Comparison of ENCODE assay signal across 1 cellular context in the genomic region with DNA sequence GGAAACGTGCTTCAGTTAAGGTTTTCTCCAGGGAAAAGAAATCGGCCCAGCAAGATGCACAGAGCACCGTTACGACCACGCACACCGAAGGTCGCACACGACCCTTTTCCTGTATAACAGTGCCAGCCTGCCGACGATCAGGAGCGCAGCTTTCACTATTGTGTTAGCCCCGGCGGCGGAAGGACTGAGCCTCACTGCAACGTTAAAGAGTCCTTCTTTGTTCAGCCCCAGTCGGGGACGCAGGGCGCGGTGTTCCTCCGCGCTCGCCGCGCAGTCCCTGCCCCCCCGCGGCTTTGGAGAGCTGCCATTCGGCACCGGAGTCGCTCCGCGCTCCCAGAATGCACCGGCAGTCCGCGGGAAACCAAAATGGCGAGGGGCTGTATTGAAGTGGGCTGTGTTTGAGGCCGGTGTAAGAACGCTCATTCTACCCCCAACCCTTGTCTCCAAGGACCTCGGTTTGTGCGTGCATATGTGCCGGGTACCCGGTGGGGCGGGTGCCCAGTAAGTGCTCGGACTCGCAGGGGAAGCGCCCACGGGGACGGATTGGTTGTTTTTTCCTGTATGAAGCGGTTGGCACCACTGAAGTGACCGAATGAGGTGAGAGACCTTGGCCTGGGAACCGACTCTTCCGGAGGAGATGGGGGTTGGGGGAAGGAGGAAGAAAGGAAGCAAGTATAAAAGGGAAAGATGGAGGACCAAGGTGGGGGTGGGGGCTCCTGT.
TF ChIP-seq lines count a peak whose summit lies in the region.

A gene (plus strand): TSS at position 349 of the 720 bp plus-strand sequence. CDS start 244 bp downstream, at position 593.

TF ChIP-seq in H1, 55 proteins besides CTCF, POLR2A, EP300 and RAD21 (continues in another document):
- TF ChIP-seq MAFK (IDR thresholded peaks at IDR 0.05; ENCODE audit: low read depth, low read length) = no peak; the same call in 1 of the 2 replicates
- TF ChIP-seq, protein P1, sequence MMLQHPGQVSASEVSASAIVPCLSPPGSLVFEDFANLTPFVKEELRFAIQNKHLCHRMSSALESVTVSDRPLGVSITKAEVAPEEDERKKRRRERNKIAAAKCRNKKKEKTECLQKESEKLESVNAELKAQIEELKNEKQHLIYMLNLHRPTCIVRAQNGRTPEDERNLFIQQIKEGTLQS (IDR thresholded peaks at IDR 0.05; ENCODE audit: insufficient read depth, low read depth, low read length) = no peak
- TF ChIP-seq SP4 (IDR thresholded peaks at IDR 0.05; ENCODE audit: low read length) = peak; percentile 90; the same call in 1 of the 2 replicates
- peak; percentile 78 to 93; a peak in 3 of 4 replicates for TF ChIP-seq SIN3A (conservative IDR thresholded peaks at IDR 0.05 in 1 of 2, IDR thresholded peaks at IDR 0.05 in 1 of 2; ENCODE audit: low read depth in 1 of 2, low read length in 2 of 2)
- TF ChIP-seq RNF2 (IDR thresholded peaks at IDR 0.05; ENCODE audit: borderline replicate concordance, low read depth, low read length, missing control alignments, poor library complexity, severe bottlenecking) = no peak
- no peak for TF ChIP-seq CBX8 (IDR thresholded peaks at IDR 0.05; ENCODE audit: borderline replicate concordance, low read depth, low read length)
- TF ChIP-seq RFX5 (IDR thresholded peaks at IDR 0.05; ENCODE audit: borderline replicate concordance, low read depth, low read length) = no peak; the same call in 1 of the 2 replicates
- peak; percentile 42; the same call in 1 of the 2 replicates for TF ChIP-seq POU5F1 (IDR thresholded peaks at IDR 0.05; ENCODE audit: low read depth, low read length)
- peak; percentile 41 for TF ChIP-seq SAP30 (IDR thresholded peaks at IDR 0.05; ENCODE audit: insufficient read depth, insufficient replicate concordance, low read length)
- no peak for TF ChIP-seq SIRT6 (IDR thresholded peaks at IDR 0.05; ENCODE audit: low read length)
- peak; percentile 98 for TF ChIP-seq TBP (IDR thresholded peaks at IDR 0.05; ENCODE audit: low read depth, low read length)
- peak; percentile 52; the same call in 1 of the 2 replicates for TF ChIP-seq SRF (IDR thresholded peaks at IDR 0.05; ENCODE audit: low read depth, low read length)
- peak; percentile 89; the same call in 1 of the 2 replicates for TF ChIP-seq GTF2F1 (IDR thresholded peaks at IDR 0.05; ENCODE audit: borderline replicate concordance, low read depth, low read length)
- TF ChIP-seq PHF8 (conservative IDR thresholded peaks at IDR 0.05; ENCODE audit: low read depth, low read length) = peak; percentile 89
- TF ChIP-seq, protein P2, sequence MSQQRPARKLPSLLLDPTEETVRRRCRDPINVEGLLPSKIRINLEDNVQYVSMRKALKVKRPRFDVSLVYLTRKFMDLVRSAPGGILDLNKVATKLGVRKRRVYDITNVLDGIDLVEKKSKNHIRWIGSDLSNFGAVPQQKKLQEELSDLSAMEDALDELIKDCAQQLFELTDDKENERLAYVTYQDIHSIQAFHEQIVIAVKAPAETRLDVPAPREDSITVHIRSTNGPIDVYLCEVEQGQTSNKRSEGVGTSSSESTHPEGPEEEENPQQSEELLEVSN (IDR thresholded peaks at IDR 0.05) = peak; percentile 52; the same call in 1 of the 2 replicates
- no peak for TF ChIP-seq BCL11A (IDR thresholded peaks at IDR 0.05; ENCODE audit: low read depth in 2 of 2, low read length in 2 of 2)
- TF ChIP-seq TAF7 (optimal IDR thresholded peaks at IDR 0.05; ENCODE audit: borderline replicate concordance, low read depth, low read length) = peak; percentile 97
- TF ChIP-seq, protein P3, sequence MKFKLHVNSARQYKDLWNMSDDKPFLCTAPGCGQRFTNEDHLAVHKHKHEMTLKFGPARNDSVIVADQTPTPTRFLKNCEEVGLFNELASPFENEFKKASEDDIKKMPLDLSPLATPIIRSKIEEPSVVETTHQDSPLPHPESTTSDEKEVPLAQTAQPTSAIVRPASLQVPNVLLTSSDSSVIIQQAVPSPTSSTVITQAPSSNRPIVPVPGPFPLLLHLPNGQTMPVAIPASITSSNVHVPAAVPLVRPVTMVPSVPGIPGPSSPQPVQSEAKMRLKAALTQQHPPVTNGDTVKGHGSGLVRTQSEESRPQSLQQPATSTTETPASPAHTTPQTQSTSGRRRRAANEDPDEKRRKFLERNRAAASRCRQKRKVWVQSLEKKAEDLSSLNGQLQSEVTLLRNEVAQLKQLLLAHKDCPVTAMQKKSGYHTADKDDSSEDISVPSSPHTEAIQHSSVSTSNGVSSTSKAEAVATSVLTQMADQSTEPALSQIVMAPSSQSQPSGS (IDR thresholded peaks at IDR 0.05; ENCODE audit: low read length) = peak; percentile 96
- TF ChIP-seq BACH1 (IDR thresholded peaks at IDR 0.05; ENCODE audit: low read length) = no peak; the same call in 1 of the 2 replicates
- 0 out of 2 replicates have a peak, but pooled peaks have one; percentile 79 for TF ChIP-seq TCF12 (IDR thresholded peaks at IDR 0.05; ENCODE audit: low read depth, low read length)
- TF ChIP-seq SP2 (IDR thresholded peaks at IDR 0.05; ENCODE audit: low read length) = no peak
- peak; percentile 93 for TF ChIP-seq CTBP2 (IDR thresholded peaks at IDR 0.05; ENCODE audit: borderline replicate concordance, insufficient read depth, insufficient read length, low read length)
- no peak for TF ChIP-seq EZH2 (IDR thresholded peaks at IDR 0.05; ENCODE audit: low read depth, low read length, severe bottlenecking)
- TF ChIP-seq HDAC2 (IDR thresholded peaks at IDR 0.05; ENCODE audit: borderline replicate concordance in 1 of 2, low read depth in 2 of 2, low read length in 2 of 2) = peak; percentile 75 to 91; a peak in 2 of 4 replicates
- 0 out of 2 replicates have a peak, but pooled peaks have one; percentile 68 for TF ChIP-seq RXRA (IDR thresholded peaks at IDR 0.05; ENCODE audit: insufficient read depth, low read depth, low read length)
- peak; percentile 80 for TF ChIP-seq KDM5A (IDR thresholded peaks at IDR 0.05; ENCODE audit: low read length)
- TF ChIP-seq POLR2AphosphoS5 (IDR thresholded peaks at IDR 0.05; ENCODE audit: low read depth, low read length) = peak; percentile 99
- peak; percentile 52; the same call in 1 of the 2 replicates for TF ChIP-seq KDM1A (IDR thresholded peaks at IDR 0.05; ENCODE audit: borderline replicate concordance, low read length)
- TF ChIP-seq SUZ12 (IDR thresholded peaks at IDR 0.05; ENCODE audit: low read length) = no peak
- peak; percentile 100 for TF ChIP-seq TAF1 (IDR thresholded peaks at IDR 0.05; ENCODE audit: low read depth, low read length)
- no peak for TF ChIP-seq JUN (IDR thresholded peaks at IDR 0.05; ENCODE audit: low read depth, low read length)
- TF ChIP-seq YY1 (IDR thresholded peaks at IDR 0.05; ENCODE audit: low read depth, low read length) = peak; percentile 98
- no peak for TF ChIP-seq KDM4A (IDR thresholded peaks at IDR 0.05; ENCODE audit: low read depth, low read length, severe bottlenecking)
- TF ChIP-seq, protein P4, sequence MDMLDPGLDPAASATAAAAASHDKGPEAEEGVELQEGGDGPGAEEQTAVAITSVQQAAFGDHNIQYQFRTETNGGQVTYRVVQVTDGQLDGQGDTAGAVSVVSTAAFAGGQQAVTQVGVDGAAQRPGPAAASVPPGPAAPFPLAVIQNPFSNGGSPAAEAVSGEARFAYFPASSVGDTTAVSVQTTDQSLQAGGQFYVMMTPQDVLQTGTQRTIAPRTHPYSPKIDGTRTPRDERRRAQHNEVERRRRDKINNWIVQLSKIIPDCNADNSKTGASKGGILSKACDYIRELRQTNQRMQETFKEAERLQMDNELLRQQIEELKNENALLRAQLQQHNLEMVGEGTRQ (IDR thresholded peaks at IDR 0.05; ENCODE audit: low read length) = no peak
- peak; percentile 72 for TF ChIP-seq JUND (IDR thresholded peaks at IDR 0.05; ENCODE audit: low read length)
- peak; percentile 85 for TF ChIP-seq TEAD4 (IDR thresholded peaks at IDR 0.05; ENCODE audit: low read depth, low read length)
- TF ChIP-seq CREB1 (IDR thresholded peaks at IDR 0.05) = peak; percentile 91
- TF ChIP-seq SP1 (IDR thresholded peaks at IDR 0.05; ENCODE audit: low read depth, low read length) = peak; percentile 88
- no peak for TF ChIP-seq ZNF274 (IDR thresholded peaks at IDR 0.05; ENCODE audit: borderline replicate concordance, extremely low read depth, low read length)
- TF ChIP-seq FOSL1 (IDR thresholded peaks at IDR 0.05; ENCODE audit: insufficient read depth, low read depth, low read length) = 0 out of 2 replicates have a peak, but pooled peaks have one; percentile 4
- no peak for TF ChIP-seq NANOG (IDR thresholded peaks at IDR 0.05; ENCODE audit: insufficient read depth, low read depth, low read length, poor library complexity, severe bottlenecking)
- TF ChIP-seq NRF1 (IDR thresholded peaks at IDR 0.05; ENCODE audit: low read depth, low read length) = no peak
- TF ChIP-seq HDAC6 (IDR thresholded peaks at IDR 0.05; ENCODE audit: low read depth, low read length) = no peak
- no peak; the same call in 1 of the 2 replicates for TF ChIP-seq CHD1 (IDR thresholded peaks at IDR 0.05; ENCODE audit: low read depth, low read length)
- no peak; the same call in 1 of the 2 replicates for TF ChIP-seq GABPA (IDR thresholded peaks at IDR 0.05; ENCODE audit: borderline replicate concordance, insufficient read depth, low read length)
- TF ChIP-seq, protein P5, sequence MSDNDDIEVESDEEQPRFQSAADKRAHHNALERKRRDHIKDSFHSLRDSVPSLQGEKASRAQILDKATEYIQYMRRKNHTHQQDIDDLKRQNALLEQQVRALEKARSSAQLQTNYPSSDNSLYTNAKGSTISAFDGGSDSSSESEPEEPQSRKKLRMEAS (IDR thresholded peaks at IDR 0.05) = peak; percentile 94
- TF ChIP-seq CBX5 (IDR thresholded peaks at IDR 0.05; ENCODE audit: low read depth, low read length) = no peak
- TF ChIP-seq CEBPB (IDR thresholded peaks at IDR 0.05; ENCODE audit: low read depth, low read length) = peak; percentile 17; the same call in 1 of the 2 replicates
- peak; percentile 98 for TF ChIP-seq ASH2L (IDR thresholded peaks at IDR 0.05; ENCODE audit: low read length)
- TF ChIP-seq, protein P6, sequence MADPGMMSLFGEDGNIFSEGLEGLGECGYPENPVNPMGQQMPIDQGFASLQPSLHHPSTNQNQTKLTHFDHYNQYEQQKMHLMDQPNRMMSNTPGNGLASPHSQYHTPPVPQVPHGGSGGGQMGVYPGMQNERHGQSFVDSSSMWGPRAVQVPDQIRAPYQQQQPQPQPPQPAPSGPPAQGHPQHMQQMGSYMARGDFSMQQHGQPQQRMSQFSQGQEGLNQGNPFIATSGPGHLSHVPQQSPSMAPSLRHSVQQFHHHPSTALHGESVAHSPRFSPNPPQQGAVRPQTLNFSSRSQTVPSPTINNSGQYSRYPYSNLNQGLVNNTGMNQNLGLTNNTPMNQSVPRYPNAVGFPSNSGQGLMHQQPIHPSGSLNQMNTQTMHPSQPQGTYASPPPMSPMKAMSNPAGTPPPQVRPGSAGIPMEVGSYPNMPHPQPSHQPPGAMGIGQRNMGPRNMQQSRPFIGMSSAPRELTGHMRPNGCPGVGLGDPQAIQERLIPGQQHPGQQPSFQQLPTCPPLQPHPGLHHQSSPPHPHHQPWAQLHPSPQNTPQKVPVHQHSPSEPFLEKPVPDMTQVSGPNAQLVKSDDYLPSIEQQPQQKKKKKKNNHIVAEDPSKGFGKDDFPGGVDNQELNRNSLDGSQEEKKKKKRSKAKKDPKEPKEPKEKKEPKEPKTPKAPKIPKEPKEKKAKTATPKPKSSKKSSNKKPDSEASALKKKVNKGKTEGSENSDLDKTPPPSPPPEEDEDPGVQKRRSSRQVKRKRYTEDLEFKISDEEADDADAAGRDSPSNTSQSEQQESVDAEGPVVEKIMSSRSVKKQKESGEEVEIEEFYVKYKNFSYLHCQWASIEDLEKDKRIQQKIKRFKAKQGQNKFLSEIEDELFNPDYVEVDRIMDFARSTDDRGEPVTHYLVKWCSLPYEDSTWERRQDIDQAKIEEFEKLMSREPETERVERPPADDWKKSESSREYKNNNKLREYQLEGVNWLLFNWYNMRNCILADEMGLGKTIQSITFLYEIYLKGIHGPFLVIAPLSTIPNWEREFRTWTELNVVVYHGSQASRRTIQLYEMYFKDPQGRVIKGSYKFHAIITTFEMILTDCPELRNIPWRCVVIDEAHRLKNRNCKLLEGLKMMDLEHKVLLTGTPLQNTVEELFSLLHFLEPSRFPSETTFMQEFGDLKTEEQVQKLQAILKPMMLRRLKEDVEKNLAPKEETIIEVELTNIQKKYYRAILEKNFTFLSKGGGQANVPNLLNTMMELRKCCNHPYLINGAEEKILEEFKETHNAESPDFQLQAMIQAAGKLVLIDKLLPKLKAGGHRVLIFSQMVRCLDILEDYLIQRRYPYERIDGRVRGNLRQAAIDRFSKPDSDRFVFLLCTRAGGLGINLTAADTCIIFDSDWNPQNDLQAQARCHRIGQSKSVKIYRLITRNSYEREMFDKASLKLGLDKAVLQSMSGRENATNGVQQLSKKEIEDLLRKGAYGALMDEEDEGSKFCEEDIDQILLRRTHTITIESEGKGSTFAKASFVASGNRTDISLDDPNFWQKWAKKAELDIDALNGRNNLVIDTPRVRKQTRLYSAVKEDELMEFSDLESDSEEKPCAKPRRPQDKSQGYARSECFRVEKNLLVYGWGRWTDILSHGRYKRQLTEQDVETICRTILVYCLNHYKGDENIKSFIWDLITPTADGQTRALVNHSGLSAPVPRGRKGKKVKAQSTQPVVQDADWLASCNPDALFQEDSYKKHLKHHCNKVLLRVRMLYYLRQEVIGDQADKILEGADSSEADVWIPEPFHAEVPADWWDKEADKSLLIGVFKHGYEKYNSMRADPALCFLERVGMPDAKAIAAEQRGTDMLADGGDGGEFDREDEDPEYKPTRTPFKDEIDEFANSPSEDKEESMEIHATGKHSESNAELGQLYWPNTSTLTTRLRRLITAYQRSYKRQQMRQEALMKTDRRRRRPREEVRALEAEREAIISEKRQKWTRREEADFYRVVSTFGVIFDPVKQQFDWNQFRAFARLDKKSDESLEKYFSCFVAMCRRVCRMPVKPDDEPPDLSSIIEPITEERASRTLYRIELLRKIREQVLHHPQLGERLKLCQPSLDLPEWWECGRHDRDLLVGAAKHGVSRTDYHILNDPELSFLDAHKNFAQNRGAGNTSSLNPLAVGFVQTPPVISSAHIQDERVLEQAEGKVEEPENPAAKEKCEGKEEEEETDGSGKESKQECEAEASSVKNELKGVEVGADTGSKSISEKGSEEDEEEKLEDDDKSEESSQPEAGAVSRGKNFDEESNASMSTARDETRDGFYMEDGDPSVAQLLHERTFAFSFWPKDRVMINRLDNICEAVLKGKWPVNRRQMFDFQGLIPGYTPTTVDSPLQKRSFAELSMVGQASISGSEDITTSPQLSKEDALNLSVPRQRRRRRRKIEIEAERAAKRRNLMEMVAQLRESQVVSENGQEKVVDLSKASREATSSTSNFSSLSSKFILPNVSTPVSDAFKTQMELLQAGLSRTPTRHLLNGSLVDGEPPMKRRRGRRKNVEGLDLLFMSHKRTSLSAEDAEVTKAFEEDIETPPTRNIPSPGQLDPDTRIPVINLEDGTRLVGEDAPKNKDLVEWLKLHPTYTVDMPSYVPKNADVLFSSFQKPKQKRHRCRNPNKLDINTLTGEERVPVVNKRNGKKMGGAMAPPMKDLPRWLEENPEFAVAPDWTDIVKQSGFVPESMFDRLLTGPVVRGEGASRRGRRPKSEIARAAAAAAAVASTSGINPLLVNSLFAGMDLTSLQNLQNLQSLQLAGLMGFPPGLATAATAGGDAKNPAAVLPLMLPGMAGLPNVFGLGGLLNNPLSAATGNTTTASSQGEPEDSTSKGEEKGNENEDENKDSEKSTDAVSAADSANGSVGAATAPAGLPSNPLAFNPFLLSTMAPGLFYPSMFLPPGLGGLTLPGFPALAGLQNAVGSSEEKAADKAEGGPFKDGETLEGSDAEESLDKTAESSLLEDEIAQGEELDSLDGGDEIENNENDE (IDR thresholded peaks at IDR 0.05; ENCODE audit: insufficient replicate concordance, low read length) = peak; percentile 43
- TF ChIP-seq SIX5 (IDR thresholded peaks at IDR 0.05; ENCODE audit: low read depth, low read length) = no peak
- no peak for TF ChIP-seq BRCA1 (IDR thresholded peaks at IDR 0.05; ENCODE audit: low read depth, low read length)
- TF ChIP-seq EGR1 (IDR thresholded peaks at IDR 0.05; ENCODE audit: borderline replicate concordance, low read depth, low read length) = no peak; the same call in 1 of the 2 replicates
